In the genomic region with DNA sequence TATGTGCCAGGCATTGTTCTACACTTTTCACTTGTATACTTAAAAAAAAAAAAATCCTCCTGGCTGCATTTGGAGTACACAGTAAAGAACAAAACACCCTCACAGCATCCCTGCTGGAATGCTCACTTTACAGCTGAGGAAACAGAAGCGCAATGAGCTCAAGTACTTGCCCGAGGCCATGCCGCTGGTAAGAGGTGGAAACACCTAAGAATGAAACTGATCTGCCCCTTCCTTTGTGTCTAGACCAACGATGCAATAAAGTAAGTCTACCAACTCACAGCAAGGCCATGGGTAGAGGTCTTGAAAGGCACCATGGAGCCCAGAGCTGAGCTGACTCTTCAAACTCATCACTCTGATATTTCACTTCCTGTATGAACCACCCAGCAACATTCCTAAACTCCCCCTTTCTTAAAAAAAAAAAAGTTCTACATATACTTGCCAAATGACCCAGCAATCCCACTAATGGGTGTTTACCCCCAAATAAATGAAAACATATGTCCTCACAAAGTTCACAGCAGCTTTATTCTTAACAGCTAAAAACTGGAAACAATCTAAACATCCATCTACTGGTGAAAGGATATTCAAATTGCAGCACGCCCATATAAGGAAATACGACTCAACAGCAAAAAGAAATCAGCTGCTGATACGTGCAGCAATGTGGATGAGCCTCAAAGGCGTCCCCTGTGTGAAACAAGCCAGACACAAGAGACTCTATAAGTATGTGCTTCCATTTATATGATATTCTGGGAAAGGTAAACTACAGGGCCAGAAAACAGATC, we compare ENCODE assay signal across 12 cellular contexts.
DNase-seq lines count a peak whose midpoint lies in the region; TF ChIP-seq lines count a peak whose summit lies in the region.
"Had no signal": no experiment of that assay in that cellular context is flagged by ENCODE, and none has a peak within 500 bp of the region (broad histone marks: within the 10 kb centered on the region; RNA-seq: fewer than 3 reads in every experiment).

No MANE protein-coding gene starts in this region.

- H3K27ac ChIP-seq in GM23248 = peak overlapping the region; percentile 30
- H3K27ac ChIP-seq: RWPE1 had no signal

- H3K9me3 ChIP-seq in GM23248 (ENCODE audit: low read depth) = no peaks in the 10 kb centered on the region

- H2AFZ ChIP-seq in GM23248 = peak overlapping the region; percentile 59

- H4K20me1 ChIP-seq in GM23248 (ENCODE audit: insufficient read depth) = no peaks in the 10 kb centered on the region

- H3K36me3 ChIP-seq in GM23248 (ENCODE audit: low read depth) = no peaks in the 10 kb centered on the region

- H3K79me2 ChIP-seq in GM23248 (ENCODE audit: insufficient read depth) = no peaks in the 10 kb centered on the region

- no peaks in the 10 kb centered on the region for H3K9me2 ChIP-seq in GM23248 (ENCODE audit: insufficient read depth)

- 0 out of 2 replicates have a peak overlapping the region, but pooled peaks have one; percentile 3 for H3K4me3 ChIP-seq in GM23248
- H3K4me3 ChIP-seq in fibroblast of the aortic adventitia (ENCODE audit: low read depth, low read length) = no peak overlapping the region
- H3K4me3 ChIP-seq: K562 had no signal

- peaks cover 15% of the 10 kb centered on the region for H3F3A ChIP-seq in GM23248 (ENCODE audit: insufficient read depth)

- peak; percentile 2 for TF ChIP-seq CTCF in AG09319 (IDR thresholded peaks at IDR 0.05; ENCODE audit: low read depth, low read length)
- TF ChIP-seq CTCF in fibroblast of the aortic adventitia (IDR thresholded peaks at IDR 0.05; ENCODE audit: insufficient read depth, low read length) = no peak

- DNase-seq in AG09319 (ENCODE audit: extremely low read depth, low read depth) (peak; percentile 91), GM23248 (peak; percentile 77), SK-N-DZ (ENCODE audit: low spot score) (peak; percentile 74), fibroblast of the aortic adventitia (ENCODE audit: low read depth) (peak; percentile 58), Kasumi-1 (lab: John Stamatoyannopoulos, UW) (no peak)
- DNase-seq in effector CD8-positive, alpha-beta T cell (lab: John Stamatoyannopoulos, UW) = no peak
- DNase-seq in stimulated activated naive CD4-positive, alpha-beta T cell (lab: John Stamatoyannopoulos, UW) = no peak
- DNase-seq in activated CD8-positive, alpha-beta memory T cell treated with anti-CD3 and anti-CD28 coated beads, Interleukin-2, amount 50 U/mL, for 4 hours = no peak
- DNase-seq: effector memory CD4-positive, alpha-beta T cell; NCI-H446 had no signal

- peak overlapping the region; percentile 12 for H3K4me2 ChIP-seq in GM23248 (ENCODE audit: unreplicated experiment)

- H3K4me1 ChIP-seq in GM23248 (ENCODE audit: insufficient read depth) = peaks cover 22% of the 10 kb centered on the region

- in situ Hi-C loops in GM23248 (cut with MboI) = no loop called here

- H3K9ac ChIP-seq in GM23248 = no peak overlapping the region

- 19 to 25% methylated on average over 8 of the region's 8 CpGs for WGBS in GM23248 (ENCODE audit: low coverage in 1 of 2, low lambda C conversion rate in 2 of 2, missing lambda C conversion rate in 2 of 2), 2 experiments

- H3K27me3 ChIP-seq in GM23248 (replicated peaks; ENCODE audit: insufficient read depth) = no peaks in the 10 kb centered on the region

Comparison
In these comparisons a context has a peak if more than half of its experiments do, and no peak if none do; other contexts are left out.
1. DNase-seq: peak in AG09319 (single experiment), GM23248 (single experiment), SK-N-DZ (single experiment) and fibroblast of the aortic adventitia (single experiment); none in Kasumi-1 (0 of 2), effector CD8-positive, alpha-beta T cell (single experiment), stimulated activated naive CD4-positive, alpha-beta T cell (0 of 6) and activated CD8-positive, alpha-beta memory T cell treated with anti-CD3 and anti-CD28 coated beads, Interleukin-2, amount 50 U/mL, for 4 hours (single experiment).